8 cellular contexts compared by ENCODE assay signal in genomic region chr16:87318158-87318644, GRCh38. TPM values are rescaled to one million over a fixed set of nuclear protein-coding genes. Genes with fewer than 3 reads are reported as not detected.
DNase-seq lines count a peak whose midpoint lies in the region; ATAC-seq and TF ChIP-seq lines count a peak whose summit lies in the region.

No MANE protein-coding gene starts in this region.

- H3K27me3 ChIP-seq in H7 (ENCODE audit: control insufficient read depth, insufficient read depth, low read length) (no peaks in the 10 kb centered on the region), RWPE2 (ENCODE audit: insufficient read depth, poor library complexity, severe bottlenecking) (no peaks in the 10 kb centered on the region)

- H3K4me1 ChIP-seq in RWPE2 (ENCODE audit: insufficient read depth, poor library complexity, severe bottlenecking): peaks cover 9% of the 10 kb centered on the region

- DNase-seq in H7 (no peak), RWPE2 (ENCODE audit: low spot score) (no peak), fibroblast of the aortic adventitia (ENCODE audit: low read depth) (no peak), renal cortical epithelial cell (ENCODE audit: low read depth) (peak; percentile 21), SKM-1 treated with dmso at 0.1 percent for 144 hours (lab: John Stamatoyannopoulos, UW; ENCODE audit: unreplicated experiment) (no peak)
- no peak for DNase-seq in central memory CD4-positive, alpha-beta T cell
- DNase-seq in activated CD4-positive, CD25-positive, alpha-beta regulatory T cell treated with anti-CD3 and anti-CD28 coated beads, Interleukin-2, amount 50 U/mL, for 72 hours: no peak
- no peak for DNase-seq in activated CD4-positive, alpha-beta T cell treated with anti-CD3 and anti-CD28 coated beads, Interleukin-2, amount 50 U/mL, for 4 hours

- H3K36me3 ChIP-seq in H7 (replicated peaks; ENCODE audit: control insufficient read depth, insufficient read depth, low read length) (no peaks in the 10 kb centered on the region; the same call in 1 of the 2 replicates), RWPE2 (ENCODE audit: low read depth) (peaks cover 6% of the 10 kb centered on the region)

- TF ChIP-seq CTCF in RWPE2 (IDR thresholded peaks at IDR 0.05; ENCODE audit: poor library complexity, severe bottlenecking) (no peak), fibroblast of the aortic adventitia (IDR thresholded peaks at IDR 0.05; ENCODE audit: insufficient read depth, low read length) (no peak)

- no peak for ATAC-seq in RWPE2 (ENCODE audit: low read depth)

- H3K27ac ChIP-seq in RWPE2 (ENCODE audit: poor library complexity, severe bottlenecking): peak overlapping the region; percentile 68

- no peaks in the 10 kb centered on the region for H3K9me3 ChIP-seq in RWPE2 (ENCODE audit: severe bottlenecking)

- H3K4me3 ChIP-seq in H7 (ENCODE audit: insufficient read depth, low read depth, low read length) (peak overlapping the region; percentile 96), RWPE2 (ENCODE audit: severe bottlenecking) (peak overlapping the region; percentile 94), fibroblast of the aortic adventitia (ENCODE audit: low read depth, low read length) (peak overlapping the region; percentile 90)

RNA-seq across cellular contexts. Expression of gene C16orf95, which starts 1.0 kb away (rescaled TPM):
- total RNA-seq in H7 (2014; rRNA removed; shearing (Covaris generic)): 4.4 and 5.1 TPM in 2 replicates
- 2.0 and 3.4 TPM in 2 replicates for total RNA-seq in fibroblast of the aortic adventitia (ENCODE audit: low replicate concordance)
- total RNA-seq in renal cortical epithelial cell: 3.4 and 3.8 TPM in 2 replicates
